29 cellular contexts compared by ENCODE assay signal in genomic region chr7:32316831-32317230, GRCh38.
"Had no signal": no experiment of that assay in that cellular context is flagged by ENCODE, and none has a peak within 500 bp of the region (broad histone marks: within the 10 kb centered on the region; RNA-seq: fewer than 3 reads in every experiment).

No MANE protein-coding gene starts in this region.

- DNase-seq: activated CD4-positive, alpha-beta T cell treated with anti-CD3 and anti-CD28 coated beads for 4 hours; activated CD4-positive, alpha-beta T cell treated with anti-CD3 and anti-CD28 coated beads, Interleukin-2, amount 50 U/mL, for 48 hours; activated CD8-positive, alpha-beta memory T cell treated with anti-CD3 and anti-CD28 coated beads for 24 hours; activated CD8-positive, alpha-beta memory T cell treated with anti-CD3 and anti-CD28 coated beads, Interleukin-2, amount 50 U/mL, for 4 hours; activated effector memory CD4-positive, alpha-beta T cell treated with anti-CD3 and anti-CD28 coated beads, Interleukin-2, amount 50 U/mL, for 16 hours; activated naive CD4-positive, alpha-beta T cell treated with anti-CD3 and anti-CD28 coated beads for 36 hours; activated naive CD8-positive, alpha-beta T cell treated with anti-CD3 and anti-CD28 coated beads for 36 hours; activated T-cell treated with anti-CD3 and anti-CD28 coated beads, Interleukin-2, amount 50 U/mL, for 1 hour; endodermal cell; foreskin keratinocyte; heart right ventricle; left ventricle myocardium superior; mucosa of descending colon; ovary; sigmoid colon; stimulated activated CD4-positive, alpha-beta T cell treated with anti-CD3 and anti-CD28 coated beads, Interleukin-1b, Interleukin-23, amount 100 ng/mL, for 48 hours; stimulated activated CD4-positive, alpha-beta T cell treated with anti-CD3 and anti-CD28 coated beads, Interleukin-4, amount 100 ng/mL, for 4 hours; stimulated activated CD8-positive, alpha-beta memory T cell treated with anti-CD3 and anti-CD28 coated beads, Interleukin-4, amount 100 ng/mL, for 48 hours; stimulated activated naive CD8-positive, alpha-beta T cell treated with anti-CD3 and anti-CD28 coated beads, Interleukin-15, amount 100 ng/mL, for 72 hours; substantia nigra; T-helper 9 cell; upper lobe of left lung had no signal

- H3K36me3 ChIP-seq: ascending aorta, heart right ventricle, neutrophil, ovary, sigmoid colon, upper lobe of left lung, vagina had no signal

- H3K27ac ChIP-seq: ascending aorta, foreskin keratinocyte, heart right ventricle, neutrophil, ovary, sigmoid colon, upper lobe of left lung, vagina, VCaP had no signal

- H3K27me3 ChIP-seq: ascending aorta, ovary, upper lobe of left lung, vagina had no signal

- H3K4me1 ChIP-seq: ascending aorta, foreskin keratinocyte, vagina had no signal

- H3K4me3 ChIP-seq: ascending aorta, heart right ventricle, mucosa of descending colon, ovary, sigmoid colon, smooth muscle cell, upper lobe of left lung, vagina had no signal

- ATAC-seq: esophagus mucosa; foreskin keratinocyte; heart right ventricle; left ventricle myocardium superior; mucosa of descending colon; stimulated activated memory B cell treated with anti-CD40 and anti-IgM and Interleukin-4, amounts not matched to agents 10 μg/mL and 1 μg/mL and 100 μg/mL, for 72 hours; stimulated activated naive CD8-positive, alpha-beta T cell treated with anti-CD3 and anti-CD28 coated beads, Interleukin-15, amount 100 ng/mL, for 72 hours had no signal

- H3K9me3 ChIP-seq: ascending aorta, heart right ventricle, mucosa of descending colon, neutrophil, ovary, sigmoid colon, upper lobe of left lung, vagina had no signal
